ENCODE assay signal across 1 cellular context in the genomic region with DNA sequence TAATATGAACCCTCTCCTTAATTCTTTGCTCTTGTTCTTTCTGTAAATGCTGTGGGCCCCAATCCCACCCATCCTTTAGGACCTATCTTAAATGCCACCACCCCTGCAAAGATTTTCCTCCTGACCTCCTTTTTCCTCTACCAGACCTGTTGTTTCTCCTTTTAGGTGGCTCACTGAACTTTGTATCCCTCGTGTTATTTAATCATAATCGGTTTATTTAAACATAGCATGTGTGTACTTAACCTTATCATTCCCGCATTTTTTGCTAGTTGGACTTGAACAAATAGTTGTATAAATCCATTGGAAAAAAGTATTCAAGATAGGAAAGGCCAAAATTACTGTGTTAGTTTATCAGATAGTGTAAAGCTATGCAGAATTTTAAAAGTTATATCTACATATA.
TF ChIP-seq lines count a peak whose summit lies in the region.

No MANE protein-coding gene starts in this region.

TF ChIP-seq in HepG2, 621 proteins besides CTCF, POLR2A, EP300 and RAD21 (continued from another document and continues in another):
- TF ChIP-seq FOXJ3 (CRISPR knock-in tag; IDR thresholded peaks at IDR 0.05; ENCODE audit: borderline replicate concordance) (peak; percentile 37; the same call in 1 of the 2 replicates), HCFC1 (IDR thresholded peaks at IDR 0.05; ENCODE audit: low read depth, low read length) (no peak), KAT8 (CRISPR knock-in tag; IDR thresholded peaks at IDR 0.05) (0 out of 2 replicates have a peak, but pooled peaks have one; percentile 6), ZNF775 (CRISPR knock-in tag; IDR thresholded peaks at IDR 0.05; ENCODE audit: borderline replicate concordance) (no peak), NCOA2 (CRISPR knock-in tag; IDR thresholded peaks at IDR 0.05) (peak; percentile 81), ZNF124 (CRISPR knock-in tag; IDR thresholded peaks at IDR 0.05) (no peak), RORA (CRISPR knock-in tag; IDR thresholded peaks at IDR 0.05) (no peak), HMG20A (CRISPR knock-in tag; IDR thresholded peaks at IDR 0.05; ENCODE audit: borderline replicate concordance) (peak; percentile 35; the same call in 1 of the 2 replicates), ZNF350 (CRISPR knock-in tag; IDR thresholded peaks at IDR 0.05; ENCODE audit: borderline replicate concordance, low read depth) (no peak), PAX8 (CRISPR knock-in tag; IDR thresholded peaks at IDR 0.05; ENCODE audit: borderline replicate concordance) (no peak), NFATC3 (CRISPR knock-in tag; IDR thresholded peaks at IDR 0.05) (no peak), TAF15 (IDR thresholded peaks at IDR 0.05; ENCODE audit: low read depth, low read length, poor library complexity, severe bottlenecking) (no peak), KDM6A (CRISPR knock-in tag; IDR thresholded peaks at IDR 0.05; ENCODE audit: low read depth) (peak; percentile 36; the same call in 1 of the 2 replicates), ZSCAN22 (CRISPR knock-in tag; IDR thresholded peaks at IDR 0.05) (no peak), KDM5B (CRISPR knock-in tag; IDR thresholded peaks at IDR 0.05; ENCODE audit: borderline replicate concordance) (no peak), RAD51 (IDR thresholded peaks at IDR 0.05; ENCODE audit: borderline replicate concordance) (no peak), LCORL (IDR thresholded peaks at IDR 0.05) (no peak), LCORL (CRISPR knock-in tag; IDR thresholded peaks at IDR 0.05) (no peak), BORCS8-MEF2B (CRISPR knock-in tag; IDR thresholded peaks at IDR 0.05) (no peak), STAT5B (CRISPR knock-in tag; IDR thresholded peaks at IDR 0.05) (no peak), SSRP1 (CRISPR knock-in tag; IDR thresholded peaks at IDR 0.05) (no peak), ZNF354B (CRISPR knock-in tag; IDR thresholded peaks at IDR 0.05) (no peak), ZNF7 (CRISPR knock-in tag; IDR thresholded peaks at IDR 0.05) (no peak), KAT7 (CRISPR knock-in tag; IDR thresholded peaks at IDR 0.05; ENCODE audit: borderline replicate concordance) (no peak), NFE2 (CRISPR knock-in tag; IDR thresholded peaks at IDR 0.05) (no peak), SYNCRIP (IDR thresholded peaks at IDR 0.05; ENCODE audit: insufficient read depth, low read depth, low read length) (no peak), CENPT (CRISPR knock-in tag; IDR thresholded peaks at IDR 0.05; ENCODE audit: low read depth) (no peak), ZNF652 (CRISPR knock-in tag; IDR thresholded peaks at IDR 0.05; ENCODE audit: borderline replicate concordance, low read depth) (peak; percentile 93), SAP130 (CRISPR knock-in tag; IDR thresholded peaks at IDR 0.05; ENCODE audit: low read depth) (peak; percentile 62), SIX4 (CRISPR knock-in tag; IDR thresholded peaks at IDR 0.05) (no peak), ZNF567 (CRISPR knock-in tag; IDR thresholded peaks at IDR 0.05; ENCODE audit: borderline replicate concordance) (no peak), CBX5 (CRISPR knock-in tag; IDR thresholded peaks at IDR 0.05; ENCODE audit: borderline replicate concordance) (no peak), ZFP36 (IDR thresholded peaks at IDR 0.05; ENCODE audit: borderline replicate concordance, low read depth, low read length, partially characterized antibody) (no peak), RXRB (CRISPR knock-in tag; IDR thresholded peaks at IDR 0.05; ENCODE audit: borderline replicate concordance) (peak; percentile 73), HOXD1 (CRISPR knock-in tag; IDR thresholded peaks at IDR 0.05) (no peak), ZFYVE20 (CRISPR knock-in tag; IDR thresholded peaks at IDR 0.05; ENCODE audit: borderline replicate concordance, low read depth) (no peak), ZFY (CRISPR knock-in tag; IDR thresholded peaks at IDR 0.05) (no peak; the same call in 1 of the 2 replicates), ZNF572 (CRISPR knock-in tag; IDR thresholded peaks at IDR 0.05) (no peak), ZNF678 (CRISPR knock-in tag; IDR thresholded peaks at IDR 0.05) (no peak)
- TF ChIP-seq, protein P1, sequence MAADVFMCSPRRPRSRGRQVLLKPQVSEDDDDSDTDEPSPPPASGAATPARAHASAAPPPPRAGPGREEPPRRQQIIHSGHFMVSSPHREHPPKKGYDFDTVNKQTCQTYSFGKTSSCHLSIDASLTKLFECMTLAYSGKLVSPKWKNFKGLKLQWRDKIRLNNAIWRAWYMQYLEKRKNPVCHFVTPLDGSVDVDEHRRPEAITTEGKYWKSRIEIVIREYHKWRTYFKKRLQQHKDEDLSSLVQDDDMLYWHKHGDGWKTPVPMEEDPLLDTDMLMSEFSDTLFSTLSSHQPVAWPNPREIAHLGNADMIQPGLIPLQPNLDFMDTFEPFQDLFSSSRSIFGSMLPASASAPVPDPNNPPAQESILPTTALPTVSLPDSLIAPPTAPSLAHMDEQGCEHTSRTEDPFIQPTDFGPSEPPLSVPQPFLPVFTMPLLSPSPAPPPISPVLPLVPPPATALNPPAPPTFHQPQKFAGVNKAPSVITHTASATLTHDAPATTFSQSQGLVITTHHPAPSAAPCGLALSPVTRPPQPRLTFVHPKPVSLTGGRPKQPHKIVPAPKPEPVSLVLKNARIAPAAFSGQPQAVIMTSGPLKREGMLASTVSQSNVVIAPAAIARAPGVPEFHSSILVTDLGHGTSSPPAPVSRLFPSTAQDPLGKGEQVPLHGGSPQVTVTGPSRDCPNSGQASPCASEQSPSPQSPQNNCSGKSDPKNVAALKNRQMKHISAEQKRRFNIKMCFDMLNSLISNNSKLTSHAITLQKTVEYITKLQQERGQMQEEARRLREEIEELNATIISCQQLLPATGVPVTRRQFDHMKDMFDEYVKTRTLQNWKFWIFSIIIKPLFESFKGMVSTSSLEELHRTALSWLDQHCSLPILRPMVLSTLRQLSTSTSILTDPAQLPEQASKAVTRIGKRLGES (CRISPR knock-in tag; IDR thresholded peaks at IDR 0.05; ENCODE audit: borderline replicate concordance) = no peak
- TF ChIP-seq, protein P2, sequence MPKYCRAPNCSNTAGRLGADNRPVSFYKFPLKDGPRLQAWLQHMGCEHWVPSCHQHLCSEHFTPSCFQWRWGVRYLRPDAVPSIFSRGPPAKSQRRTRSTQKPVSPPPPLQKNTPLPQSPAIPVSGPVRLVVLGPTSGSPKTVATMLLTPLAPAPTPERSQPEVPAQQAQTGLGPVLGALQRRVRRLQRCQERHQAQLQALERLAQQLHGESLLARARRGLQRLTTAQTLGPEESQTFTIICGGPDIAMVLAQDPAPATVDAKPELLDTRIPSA (CRISPR knock-in tag; IDR thresholded peaks at IDR 0.05; ENCODE audit: borderline replicate concordance) = no peak
- TF ChIP-seq, protein P3, sequence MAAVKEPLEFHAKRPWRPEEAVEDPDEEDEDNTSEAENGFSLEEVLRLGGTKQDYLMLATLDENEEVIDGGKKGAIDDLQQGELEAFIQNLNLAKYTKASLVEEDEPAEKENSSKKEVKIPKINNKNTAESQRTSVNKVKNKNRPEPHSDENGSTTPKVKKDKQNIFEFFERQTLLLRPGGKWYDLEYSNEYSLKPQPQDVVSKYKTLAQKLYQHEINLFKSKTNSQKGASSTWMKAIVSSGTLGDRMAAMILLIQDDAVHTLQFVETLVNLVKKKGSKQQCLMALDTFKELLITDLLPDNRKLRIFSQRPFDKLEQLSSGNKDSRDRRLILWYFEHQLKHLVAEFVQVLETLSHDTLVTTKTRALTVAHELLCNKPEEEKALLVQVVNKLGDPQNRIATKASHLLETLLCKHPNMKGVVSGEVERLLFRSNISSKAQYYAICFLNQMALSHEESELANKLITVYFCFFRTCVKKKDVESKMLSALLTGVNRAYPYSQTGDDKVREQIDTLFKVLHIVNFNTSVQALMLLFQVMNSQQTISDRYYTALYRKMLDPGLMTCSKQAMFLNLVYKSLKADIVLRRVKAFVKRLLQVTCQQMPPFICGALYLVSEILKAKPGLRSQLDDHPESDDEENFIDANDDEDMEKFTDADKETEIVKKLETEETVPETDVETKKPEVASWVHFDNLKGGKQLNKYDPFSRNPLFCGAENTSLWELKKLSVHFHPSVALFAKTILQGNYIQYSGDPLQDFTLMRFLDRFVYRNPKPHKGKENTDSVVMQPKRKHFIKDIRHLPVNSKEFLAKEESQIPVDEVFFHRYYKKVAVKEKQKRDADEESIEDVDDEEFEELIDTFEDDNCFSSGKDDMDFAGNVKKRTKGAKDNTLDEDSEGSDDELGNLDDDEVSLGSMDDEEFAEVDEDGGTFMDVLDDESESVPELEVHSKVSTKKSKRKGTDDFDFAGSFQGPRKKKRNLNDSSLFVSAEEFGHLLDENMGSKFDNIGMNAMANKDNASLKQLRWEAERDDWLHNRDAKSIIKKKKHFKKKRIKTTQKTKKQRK (IDR thresholded peaks at IDR 0.05; ENCODE audit: low read length) = no peak
- TF ChIP-seq, protein P4, sequence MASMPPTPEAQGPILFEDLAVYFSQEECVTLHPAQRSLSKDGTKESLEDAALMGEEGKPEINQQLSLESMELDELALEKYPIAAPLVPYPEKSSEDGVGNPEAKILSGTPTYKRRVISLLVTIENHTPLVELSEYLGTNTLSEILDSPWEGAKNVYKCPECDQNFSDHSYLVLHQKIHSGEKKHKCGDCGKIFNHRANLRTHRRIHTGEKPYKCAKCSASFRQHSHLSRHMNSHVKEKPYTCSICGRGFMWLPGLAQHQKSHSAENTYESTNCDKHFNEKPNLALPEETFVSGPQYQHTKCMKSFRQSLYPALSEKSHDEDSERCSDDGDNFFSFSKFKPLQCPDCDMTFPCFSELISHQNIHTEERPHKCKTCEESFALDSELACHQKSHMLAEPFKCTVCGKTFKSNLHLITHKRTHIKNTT (CRISPR knock-in tag; IDR thresholded peaks at IDR 0.05) = no peak
- TF ChIP-seq, protein P5, sequence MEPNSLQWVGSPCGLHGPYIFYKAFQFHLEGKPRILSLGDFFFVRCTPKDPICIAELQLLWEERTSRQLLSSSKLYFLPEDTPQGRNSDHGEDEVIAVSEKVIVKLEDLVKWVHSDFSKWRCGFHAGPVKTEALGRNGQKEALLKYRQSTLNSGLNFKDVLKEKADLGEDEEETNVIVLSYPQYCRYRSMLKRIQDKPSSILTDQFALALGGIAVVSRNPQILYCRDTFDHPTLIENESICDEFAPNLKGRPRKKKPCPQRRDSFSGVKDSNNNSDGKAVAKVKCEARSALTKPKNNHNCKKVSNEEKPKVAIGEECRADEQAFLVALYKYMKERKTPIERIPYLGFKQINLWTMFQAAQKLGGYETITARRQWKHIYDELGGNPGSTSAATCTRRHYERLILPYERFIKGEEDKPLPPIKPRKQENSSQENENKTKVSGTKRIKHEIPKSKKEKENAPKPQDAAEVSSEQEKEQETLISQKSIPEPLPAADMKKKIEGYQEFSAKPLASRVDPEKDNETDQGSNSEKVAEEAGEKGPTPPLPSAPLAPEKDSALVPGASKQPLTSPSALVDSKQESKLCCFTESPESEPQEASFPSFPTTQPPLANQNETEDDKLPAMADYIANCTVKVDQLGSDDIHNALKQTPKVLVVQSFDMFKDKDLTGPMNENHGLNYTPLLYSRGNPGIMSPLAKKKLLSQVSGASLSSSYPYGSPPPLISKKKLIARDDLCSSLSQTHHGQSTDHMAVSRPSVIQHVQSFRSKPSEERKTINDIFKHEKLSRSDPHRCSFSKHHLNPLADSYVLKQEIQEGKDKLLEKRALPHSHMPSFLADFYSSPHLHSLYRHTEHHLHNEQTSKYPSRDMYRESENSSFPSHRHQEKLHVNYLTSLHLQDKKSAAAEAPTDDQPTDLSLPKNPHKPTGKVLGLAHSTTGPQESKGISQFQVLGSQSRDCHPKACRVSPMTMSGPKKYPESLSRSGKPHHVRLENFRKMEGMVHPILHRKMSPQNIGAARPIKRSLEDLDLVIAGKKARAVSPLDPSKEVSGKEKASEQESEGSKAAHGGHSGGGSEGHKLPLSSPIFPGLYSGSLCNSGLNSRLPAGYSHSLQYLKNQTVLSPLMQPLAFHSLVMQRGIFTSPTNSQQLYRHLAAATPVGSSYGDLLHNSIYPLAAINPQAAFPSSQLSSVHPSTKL (CRISPR knock-in tag; IDR thresholded peaks at IDR 0.05) = peak; percentile 80
- TF ChIP-seq, protein P6, sequence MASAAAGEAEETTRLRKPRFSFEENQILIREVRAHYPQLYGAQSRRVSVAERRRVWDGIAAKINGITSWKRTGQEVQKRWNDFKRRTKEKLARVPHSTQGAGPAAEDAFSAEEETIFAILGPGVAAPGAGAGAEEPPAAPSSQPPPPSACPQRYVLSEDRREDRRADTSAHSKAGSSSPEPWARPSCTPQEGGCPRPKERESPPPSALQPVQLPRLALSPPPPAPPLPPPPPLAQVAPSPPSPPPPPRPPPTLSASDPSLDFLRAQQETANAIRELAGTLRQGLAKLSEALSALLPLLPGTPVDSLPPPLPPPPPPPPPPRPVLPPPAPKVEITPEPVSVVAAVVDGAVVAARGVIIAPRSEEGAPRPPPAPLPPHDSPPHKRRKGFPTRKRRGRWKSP (CRISPR knock-in tag; IDR thresholded peaks at IDR 0.05) = no peak
- TF ChIP-seq, protein P7, sequence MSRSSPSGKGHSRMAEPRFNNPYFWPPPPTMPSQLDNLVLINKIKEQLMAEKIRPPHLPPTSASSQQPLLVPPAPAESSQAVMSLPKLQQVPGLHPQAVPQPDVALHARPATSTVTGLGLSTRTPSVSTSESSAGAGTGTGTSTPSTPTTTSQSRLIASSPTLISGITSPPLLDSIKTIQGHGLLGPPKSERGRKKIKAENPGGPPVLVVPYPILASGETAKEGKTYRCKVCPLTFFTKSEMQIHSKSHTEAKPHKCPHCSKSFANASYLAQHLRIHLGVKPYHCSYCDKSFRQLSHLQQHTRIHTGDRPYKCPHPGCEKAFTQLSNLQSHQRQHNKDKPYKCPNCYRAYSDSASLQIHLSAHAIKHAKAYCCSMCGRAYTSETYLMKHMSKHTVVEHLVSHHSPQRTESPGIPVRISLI (CRISPR knock-in tag; IDR thresholded peaks at IDR 0.05; ENCODE audit: borderline replicate concordance) = peak; percentile 53; the same call in 1 of the 2 replicates
- TF ChIP-seq, protein P8, sequence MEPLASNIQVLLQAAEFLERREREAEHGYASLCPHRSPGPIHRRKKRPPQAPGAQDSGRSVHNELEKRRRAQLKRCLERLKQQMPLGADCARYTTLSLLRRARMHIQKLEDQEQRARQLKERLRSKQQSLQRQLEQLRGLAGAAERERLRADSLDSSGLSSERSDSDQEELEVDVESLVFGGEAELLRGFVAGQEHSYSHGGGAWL (CRISPR knock-in tag; IDR thresholded peaks at IDR 0.05) = no peak
- TF ChIP-seq, protein P9, sequence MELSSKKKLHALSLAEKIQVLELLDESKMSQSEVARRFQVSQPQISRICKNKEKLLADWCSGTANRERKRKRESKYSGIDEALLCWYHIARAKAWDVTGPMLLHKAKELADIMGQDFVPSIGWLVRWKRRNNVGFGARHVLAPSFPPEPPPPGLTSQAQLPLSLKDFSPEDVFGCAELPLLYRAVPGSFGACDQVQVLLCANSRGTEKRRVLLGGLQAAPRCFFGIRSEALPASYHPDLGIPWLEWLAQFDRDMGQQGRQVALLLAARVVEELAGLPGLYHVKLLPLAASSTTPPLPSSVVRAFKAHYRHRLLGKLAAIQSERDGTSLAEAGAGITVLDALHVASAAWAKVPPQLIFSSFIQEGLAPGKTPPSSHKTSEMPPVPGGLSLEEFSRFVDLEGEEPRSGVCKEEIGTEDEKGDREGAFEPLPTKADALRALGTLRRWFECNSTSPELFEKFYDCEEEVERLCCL (CRISPR knock-in tag; IDR thresholded peaks at IDR 0.05; ENCODE audit: borderline replicate concordance) = no peak
- TF ChIP-seq, protein P10, sequence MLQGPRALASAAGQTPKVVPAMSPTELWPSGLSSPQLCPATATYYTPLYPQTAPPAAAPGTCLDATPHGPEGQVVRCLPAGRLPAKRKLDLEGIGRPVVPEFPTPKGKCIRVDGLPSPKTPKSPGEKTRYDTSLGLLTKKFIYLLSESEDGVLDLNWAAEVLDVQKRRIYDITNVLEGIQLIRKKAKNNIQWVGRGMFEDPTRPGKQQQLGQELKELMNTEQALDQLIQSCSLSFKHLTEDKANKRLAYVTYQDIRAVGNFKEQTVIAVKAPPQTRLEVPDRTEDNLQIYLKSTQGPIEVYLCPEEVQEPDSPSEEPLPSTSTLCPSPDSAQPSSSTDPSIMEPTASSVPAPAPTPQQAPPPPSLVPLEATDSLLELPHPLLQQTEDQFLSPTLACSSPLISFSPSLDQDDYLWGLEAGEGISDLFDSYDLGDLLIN (CRISPR knock-in tag; IDR thresholded peaks at IDR 0.05; ENCODE audit: borderline replicate concordance) = no peak
